ENCODE assay signal across 1 cellular context in the genomic region with DNA sequence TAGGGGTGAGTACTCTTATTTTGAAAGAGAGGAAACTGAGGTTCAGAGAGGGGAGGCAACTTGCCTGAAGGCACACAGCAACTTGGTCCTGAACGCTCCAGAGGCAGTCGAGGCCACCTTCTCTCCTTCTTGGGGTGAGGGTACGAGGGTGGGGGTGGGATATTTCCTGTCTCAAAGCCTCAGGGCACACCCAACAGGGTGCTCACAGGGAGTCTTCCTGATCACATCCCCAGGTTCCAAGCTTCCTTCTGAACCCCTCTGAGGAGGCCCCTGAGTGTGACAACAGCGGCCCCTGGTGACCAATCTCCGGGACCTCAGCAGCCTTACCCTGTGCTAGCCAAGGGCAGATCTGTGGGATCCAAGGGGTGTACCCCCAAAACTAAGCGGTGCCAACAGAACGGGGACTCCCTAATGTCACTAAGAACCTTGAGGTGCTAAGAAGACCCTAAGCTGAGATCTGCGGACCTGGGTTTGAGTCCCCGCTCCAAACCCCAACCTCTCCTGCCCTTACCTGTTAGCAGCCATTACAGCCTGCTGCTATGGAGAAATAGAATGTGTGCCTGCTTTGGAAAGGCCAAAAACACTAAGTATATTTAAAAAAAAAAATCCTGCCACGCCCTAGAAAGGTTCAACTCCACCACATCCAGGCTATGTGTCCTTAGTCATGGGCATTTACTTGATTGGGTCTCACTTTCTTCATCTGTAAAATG.
TF ChIP-seq lines count a peak whose summit lies in the region.

No MANE protein-coding gene starts in this region.

TF ChIP-seq in HEK293, 187 proteins besides CTCF, POLR2A, EP300 and RAD21 (continued from another document):
- TF ChIP-seq KLF9 (tag by site-specific recombination; IDR thresholded peaks at IDR 0.05; ENCODE audit: low read depth) (no peak), ZNF747 (tag by site-specific recombination; IDR thresholded peaks at IDR 0.05) (no peak), ZNF394 (tag by site-specific recombination; IDR thresholded peaks at IDR 0.05; ENCODE audit: borderline replicate concordance) (no peak), ZNF629 (tag by site-specific recombination; IDR thresholded peaks at IDR 0.05) (no peak), MEIS1 (CRISPR knock-in tag; IDR thresholded peaks at IDR 0.05; ENCODE audit: borderline replicate concordance) (no peak), ZNF341 (tag by site-specific recombination; IDR thresholded peaks at IDR 0.05; ENCODE audit: low read depth) (no peak), KLF8 (tag by site-specific recombination; IDR thresholded peaks at IDR 0.05) (no peak), ZNF654 (tag by site-specific recombination; IDR thresholded peaks at IDR 0.05; ENCODE audit: low read depth) (peak; percentile 94), MYNN (tag by site-specific recombination; IDR thresholded peaks at IDR 0.05; ENCODE audit: borderline replicate concordance) (peak; percentile 91), HOXC10 (CRISPR knock-in tag; IDR thresholded peaks at IDR 0.05) (no peak), ZNF114 (tag by site-specific recombination; IDR thresholded peaks at IDR 0.05) (no peak), ZNF776 (tag by site-specific recombination; IDR thresholded peaks at IDR 0.05; ENCODE audit: borderline replicate concordance) (no peak), ZNF157 (tag by site-specific recombination; IDR thresholded peaks at IDR 0.05) (no peak), SALL2 (tag by site-specific recombination; IDR thresholded peaks at IDR 0.05; ENCODE audit: borderline replicate concordance) (no peak), ZNF621 (tag by site-specific recombination; IDR thresholded peaks at IDR 0.05) (no peak), ZNF791 (tag by site-specific recombination; IDR thresholded peaks at IDR 0.05) (no peak), ZNF354C (tag by site-specific recombination; IDR thresholded peaks at IDR 0.05; ENCODE audit: borderline replicate concordance, low read depth) (no peak), IKZF3 (tag by site-specific recombination; IDR thresholded peaks at IDR 0.05) (peak; percentile 83), HOXA7 (CRISPR knock-in tag; IDR thresholded peaks at IDR 0.05; ENCODE audit: borderline replicate concordance) (no peak), ZNF266 (tag by site-specific recombination; IDR thresholded peaks at IDR 0.05; ENCODE audit: low read depth) (no peak), ZSCAN30 (tag by site-specific recombination; IDR thresholded peaks at IDR 0.05) (0 out of 2 replicates have a peak, but pooled peaks have one; percentile 9), BCL11A (tag by site-specific recombination; IDR thresholded peaks at IDR 0.05; ENCODE audit: low read depth) (no peak), ZNF768 (tag by site-specific recombination; IDR thresholded peaks at IDR 0.05) (peak; percentile 96)
- TF ChIP-seq, protein P1, sequence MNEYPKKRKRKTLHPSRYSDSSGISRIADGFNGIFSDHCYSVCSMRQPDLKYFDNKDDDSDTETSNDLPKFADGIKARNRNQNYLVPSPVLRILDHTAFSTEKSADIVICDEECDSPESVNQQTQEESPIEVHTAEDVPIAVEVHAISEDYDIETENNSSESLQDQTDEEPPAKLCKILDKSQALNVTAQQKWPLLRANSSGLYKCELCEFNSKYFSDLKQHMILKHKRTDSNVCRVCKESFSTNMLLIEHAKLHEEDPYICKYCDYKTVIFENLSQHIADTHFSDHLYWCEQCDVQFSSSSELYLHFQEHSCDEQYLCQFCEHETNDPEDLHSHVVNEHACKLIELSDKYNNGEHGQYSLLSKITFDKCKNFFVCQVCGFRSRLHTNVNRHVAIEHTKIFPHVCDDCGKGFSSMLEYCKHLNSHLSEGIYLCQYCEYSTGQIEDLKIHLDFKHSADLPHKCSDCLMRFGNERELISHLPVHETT (tag by site-specific recombination; IDR thresholded peaks at IDR 0.05), result no peak
- TF ChIP-seq, protein P2, sequence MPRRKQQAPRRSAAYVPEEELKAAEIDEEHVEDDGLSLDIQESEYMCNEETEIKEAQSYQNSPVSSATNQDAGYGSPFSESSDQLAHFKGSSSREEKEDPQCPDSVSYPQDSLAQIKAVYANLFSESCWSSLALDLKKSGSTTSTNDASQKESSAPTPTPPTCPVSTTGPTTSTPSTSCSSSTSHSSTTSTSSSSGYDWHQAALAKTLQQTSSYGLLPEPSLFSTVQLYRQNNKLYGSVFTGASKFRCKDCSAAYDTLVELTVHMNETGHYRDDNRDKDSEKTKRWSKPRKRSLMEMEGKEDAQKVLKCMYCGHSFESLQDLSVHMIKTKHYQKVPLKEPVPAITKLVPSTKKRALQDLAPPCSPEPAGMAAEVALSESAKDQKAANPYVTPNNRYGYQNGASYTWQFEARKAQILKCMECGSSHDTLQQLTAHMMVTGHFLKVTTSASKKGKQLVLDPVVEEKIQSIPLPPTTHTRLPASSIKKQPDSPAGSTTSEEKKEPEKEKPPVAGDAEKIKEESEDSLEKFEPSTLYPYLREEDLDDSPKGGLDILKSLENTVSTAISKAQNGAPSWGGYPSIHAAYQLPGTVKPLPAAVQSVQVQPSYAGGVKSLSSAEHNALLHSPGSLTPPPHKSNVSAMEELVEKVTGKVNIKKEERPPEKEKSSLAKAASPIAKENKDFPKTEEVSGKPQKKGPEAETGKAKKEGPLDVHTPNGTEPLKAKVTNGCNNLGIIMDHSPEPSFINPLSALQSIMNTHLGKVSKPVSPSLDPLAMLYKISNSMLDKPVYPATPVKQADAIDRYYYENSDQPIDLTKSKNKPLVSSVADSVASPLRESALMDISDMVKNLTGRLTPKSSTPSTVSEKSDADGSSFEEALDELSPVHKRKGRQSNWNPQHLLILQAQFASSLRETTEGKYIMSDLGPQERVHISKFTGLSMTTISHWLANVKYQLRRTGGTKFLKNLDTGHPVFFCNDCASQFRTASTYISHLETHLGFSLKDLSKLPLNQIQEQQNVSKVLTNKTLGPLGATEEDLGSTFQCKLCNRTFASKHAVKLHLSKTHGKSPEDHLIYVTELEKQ (tag by site-specific recombination; IDR thresholded peaks at IDR 0.05; ENCODE audit: borderline replicate concordance), result no peak
- TF ChIP-seq, protein P3, sequence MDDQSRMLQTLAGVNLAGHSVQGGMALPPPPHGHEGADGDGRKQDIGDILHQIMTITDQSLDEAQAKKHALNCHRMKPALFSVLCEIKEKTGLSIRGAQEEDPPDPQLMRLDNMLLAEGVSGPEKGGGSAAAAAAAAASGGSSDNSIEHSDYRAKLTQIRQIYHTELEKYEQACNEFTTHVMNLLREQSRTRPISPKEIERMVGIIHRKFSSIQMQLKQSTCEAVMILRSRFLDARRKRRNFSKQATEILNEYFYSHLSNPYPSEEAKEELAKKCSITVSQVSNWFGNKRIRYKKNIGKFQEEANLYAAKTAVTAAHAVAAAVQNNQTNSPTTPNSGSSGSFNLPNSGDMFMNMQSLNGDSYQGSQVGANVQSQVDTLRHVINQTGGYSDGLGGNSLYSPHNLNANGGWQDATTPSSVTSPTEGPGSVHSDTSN (CRISPR knock-in tag; IDR thresholded peaks at IDR 0.05), result no peak
- TF ChIP-seq, protein P4, sequence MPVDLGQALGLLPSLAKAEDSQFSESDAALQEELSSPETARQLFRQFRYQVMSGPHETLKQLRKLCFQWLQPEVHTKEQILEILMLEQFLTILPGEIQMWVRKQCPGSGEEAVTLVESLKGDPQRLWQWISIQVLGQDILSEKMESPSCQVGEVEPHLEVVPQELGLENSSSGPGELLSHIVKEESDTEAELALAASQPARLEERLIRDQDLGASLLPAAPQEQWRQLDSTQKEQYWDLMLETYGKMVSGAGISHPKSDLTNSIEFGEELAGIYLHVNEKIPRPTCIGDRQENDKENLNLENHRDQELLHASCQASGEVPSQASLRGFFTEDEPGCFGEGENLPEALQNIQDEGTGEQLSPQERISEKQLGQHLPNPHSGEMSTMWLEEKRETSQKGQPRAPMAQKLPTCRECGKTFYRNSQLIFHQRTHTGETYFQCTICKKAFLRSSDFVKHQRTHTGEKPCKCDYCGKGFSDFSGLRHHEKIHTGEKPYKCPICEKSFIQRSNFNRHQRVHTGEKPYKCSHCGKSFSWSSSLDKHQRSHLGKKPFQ (tag by site-specific recombination; IDR thresholded peaks at IDR 0.05), result no peak
- TF ChIP-seq, protein P5, sequence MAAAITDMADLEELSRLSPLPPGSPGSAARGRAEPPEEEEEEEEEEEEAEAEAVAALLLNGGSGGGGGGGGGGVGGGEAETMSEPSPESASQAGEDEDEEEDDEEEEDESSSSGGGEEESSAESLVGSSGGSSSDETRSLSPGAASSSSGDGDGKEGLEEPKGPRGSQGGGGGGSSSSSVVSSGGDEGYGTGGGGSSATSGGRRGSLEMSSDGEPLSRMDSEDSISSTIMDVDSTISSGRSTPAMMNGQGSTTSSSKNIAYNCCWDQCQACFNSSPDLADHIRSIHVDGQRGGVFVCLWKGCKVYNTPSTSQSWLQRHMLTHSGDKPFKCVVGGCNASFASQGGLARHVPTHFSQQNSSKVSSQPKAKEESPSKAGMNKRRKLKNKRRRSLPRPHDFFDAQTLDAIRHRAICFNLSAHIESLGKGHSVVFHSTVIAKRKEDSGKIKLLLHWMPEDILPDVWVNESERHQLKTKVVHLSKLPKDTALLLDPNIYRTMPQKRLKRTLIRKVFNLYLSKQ (tag by site-specific recombination; IDR thresholded peaks at IDR 0.05; ENCODE audit: borderline replicate concordance), result no peak
- TF ChIP-seq, protein P6, sequence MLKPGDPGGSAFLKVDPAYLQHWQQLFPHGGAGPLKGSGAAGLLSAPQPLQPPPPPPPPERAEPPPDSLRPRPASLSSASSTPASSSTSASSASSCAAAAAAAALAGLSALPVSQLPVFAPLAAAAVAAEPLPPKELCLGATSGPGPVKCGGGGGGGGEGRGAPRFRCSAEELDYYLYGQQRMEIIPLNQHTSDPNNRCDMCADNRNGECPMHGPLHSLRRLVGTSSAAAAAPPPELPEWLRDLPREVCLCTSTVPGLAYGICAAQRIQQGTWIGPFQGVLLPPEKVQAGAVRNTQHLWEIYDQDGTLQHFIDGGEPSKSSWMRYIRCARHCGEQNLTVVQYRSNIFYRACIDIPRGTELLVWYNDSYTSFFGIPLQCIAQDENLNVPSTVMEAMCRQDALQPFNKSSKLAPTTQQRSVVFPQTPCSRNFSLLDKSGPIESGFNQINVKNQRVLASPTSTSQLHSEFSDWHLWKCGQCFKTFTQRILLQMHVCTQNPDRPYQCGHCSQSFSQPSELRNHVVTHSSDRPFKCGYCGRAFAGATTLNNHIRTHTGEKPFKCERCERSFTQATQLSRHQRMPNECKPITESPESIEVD (tag by site-specific recombination; IDR thresholded peaks at IDR 0.05), result no peak
- TF ChIP-seq, protein P7, sequence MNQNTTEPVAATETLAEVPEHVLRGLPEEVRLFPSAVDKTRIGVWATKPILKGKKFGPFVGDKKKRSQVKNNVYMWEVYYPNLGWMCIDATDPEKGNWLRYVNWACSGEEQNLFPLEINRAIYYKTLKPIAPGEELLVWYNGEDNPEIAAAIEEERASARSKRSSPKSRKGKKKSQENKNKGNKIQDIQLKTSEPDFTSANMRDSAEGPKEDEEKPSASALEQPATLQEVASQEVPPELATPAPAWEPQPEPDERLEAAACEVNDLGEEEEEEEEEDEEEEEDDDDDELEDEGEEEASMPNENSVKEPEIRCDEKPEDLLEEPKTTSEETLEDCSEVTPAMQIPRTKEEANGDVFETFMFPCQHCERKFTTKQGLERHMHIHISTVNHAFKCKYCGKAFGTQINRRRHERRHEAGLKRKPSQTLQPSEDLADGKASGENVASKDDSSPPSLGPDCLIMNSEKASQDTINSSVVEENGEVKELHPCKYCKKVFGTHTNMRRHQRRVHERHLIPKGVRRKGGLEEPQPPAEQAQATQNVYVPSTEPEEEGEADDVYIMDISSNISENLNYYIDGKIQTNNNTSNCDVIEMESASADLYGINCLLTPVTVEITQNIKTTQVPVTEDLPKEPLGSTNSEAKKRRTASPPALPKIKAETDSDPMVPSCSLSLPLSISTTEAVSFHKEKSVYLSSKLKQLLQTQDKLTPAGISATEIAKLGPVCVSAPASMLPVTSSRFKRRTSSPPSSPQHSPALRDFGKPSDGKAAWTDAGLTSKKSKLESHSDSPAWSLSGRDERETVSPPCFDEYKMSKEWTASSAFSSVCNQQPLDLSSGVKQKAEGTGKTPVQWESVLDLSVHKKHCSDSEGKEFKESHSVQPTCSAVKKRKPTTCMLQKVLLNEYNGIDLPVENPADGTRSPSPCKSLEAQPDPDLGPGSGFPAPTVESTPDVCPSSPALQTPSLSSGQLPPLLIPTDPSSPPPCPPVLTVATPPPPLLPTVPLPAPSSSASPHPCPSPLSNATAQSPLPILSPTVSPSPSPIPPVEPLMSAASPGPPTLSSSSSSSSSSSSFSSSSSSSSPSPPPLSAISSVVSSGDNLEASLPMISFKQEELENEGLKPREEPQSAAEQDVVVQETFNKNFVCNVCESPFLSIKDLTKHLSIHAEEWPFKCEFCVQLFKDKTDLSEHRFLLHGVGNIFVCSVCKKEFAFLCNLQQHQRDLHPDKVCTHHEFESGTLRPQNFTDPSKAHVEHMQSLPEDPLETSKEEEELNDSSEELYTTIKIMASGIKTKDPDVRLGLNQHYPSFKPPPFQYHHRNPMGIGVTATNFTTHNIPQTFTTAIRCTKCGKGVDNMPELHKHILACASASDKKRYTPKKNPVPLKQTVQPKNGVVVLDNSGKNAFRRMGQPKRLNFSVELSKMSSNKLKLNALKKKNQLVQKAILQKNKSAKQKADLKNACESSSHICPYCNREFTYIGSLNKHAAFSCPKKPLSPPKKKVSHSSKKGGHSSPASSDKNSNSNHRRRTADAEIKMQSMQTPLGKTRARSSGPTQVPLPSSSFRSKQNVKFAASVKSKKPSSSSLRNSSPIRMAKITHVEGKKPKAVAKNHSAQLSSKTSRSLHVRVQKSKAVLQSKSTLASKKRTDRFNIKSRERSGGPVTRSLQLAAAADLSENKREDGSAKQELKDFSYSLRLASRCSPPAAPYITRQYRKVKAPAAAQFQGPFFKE (tag by site-specific recombination; IDR thresholded peaks at IDR 0.05; ENCODE audit: borderline replicate concordance), result no peak
- TF ChIP-seq, protein P8, sequence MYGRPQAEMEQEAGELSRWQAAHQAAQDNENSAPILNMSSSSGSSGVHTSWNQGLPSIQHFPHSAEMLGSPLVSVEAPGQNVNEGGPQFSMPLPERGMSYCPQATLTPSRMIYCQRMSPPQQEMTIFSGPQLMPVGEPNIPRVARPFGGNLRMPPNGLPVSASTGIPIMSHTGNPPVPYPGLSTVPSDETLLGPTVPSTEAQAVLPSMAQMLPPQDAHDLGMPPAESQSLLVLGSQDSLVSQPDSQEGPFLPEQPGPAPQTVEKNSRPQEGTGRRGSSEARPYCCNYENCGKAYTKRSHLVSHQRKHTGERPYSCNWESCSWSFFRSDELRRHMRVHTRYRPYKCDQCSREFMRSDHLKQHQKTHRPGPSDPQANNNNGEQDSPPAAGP (tag by site-specific recombination; IDR thresholded peaks at IDR 0.05), result no peak
